ENCODE assay signal across 8 cellular contexts in genomic region chr15:40038267-40038653, GRCh38. TPM values are rescaled to one million over a fixed set of nuclear protein-coding genes. Genes with fewer than 3 reads are reported as not detected.
DNase-seq lines count a peak whose midpoint lies in the region; ATAC-seq and TF ChIP-seq lines count a peak whose summit lies in the region.

No MANE protein-coding gene starts in this region.

- DNase-seq in T-helper 1 cell (no peak), right atrium auricular region (ENCODE audit: low spot score) (no peak), cerebellum (ENCODE audit: low spot score) (no peak), Kasumi-1 (lab: John Stamatoyannopoulos, UW) (no peak), NCI-H146 (lab: John Stamatoyannopoulos, UW) (no peak)
- DNase-seq in activated CD8-positive, alpha-beta T cell treated with anti-CD3 and anti-CD28 coated beads, Interleukin-2, amount 10 ng/mL, durations not matched to agents 7 days and 5 days, result no peak

- H3K9me3 Mint-ChIP-seq in T-helper 1 cell treated with Interleukin-12 subunit alpha and Interleukin-12 subunit beta and Interleukin-4 antibody, amounts not matched to agents 30 μg/mL and 1 μg/mL, for 36 hours, result no peaks in the 10 kb centered on the region
- H3K9me3 Mint-ChIP-seq in activated CD8-positive, alpha-beta T cell treated with anti-CD3 and anti-CD28 coated beads, Interleukin-2, amount 10 ng/mL, durations not matched to agents 7 days and 5 days (ENCODE audit: insufficient read depth), result no peaks in the 10 kb centered on the region

- POLR2A ChIA-PET in activated CD8-positive, alpha-beta T cell treated with anti-CD3 and anti-CD28 coated beads, Interleukin-2, amount 10 ng/mL, durations not matched to agents 7 days and 5 days (lab: Charles Lee), result interaction anchor here (0.5 to 3.1 kb wide), 7 partner anchors 9 to 1445 kb away, joined by 3 to 12 read pairs (median 3); partner anchors contain the start of gene BUB1B

- H3K4me3 ChIP-seq in right atrium auricular region (peak overlapping the region; percentile 74 to 97), skeletal muscle tissue (ENCODE audit: low read length in 3 of 3) (peak overlapping the region; percentile 96)

- no peaks in the 10 kb centered on the region for H3K27me3 ChIP-seq in right atrium auricular region
- H3K27me3 ChIP-seq in skeletal muscle tissue (ENCODE audit: control insufficient read depth in 3 of 3, insufficient read depth in 3 of 3, low read length in 3 of 3), result no peaks in the 10 kb centered on the region

- peak overlapping the region; percentile 98 to 100 (median 99) for H3K9ac ChIP-seq in skeletal muscle tissue (ENCODE audit: low read depth in 1 of 3, low read length in 3 of 3)

- H3K27ac Mint-ChIP-seq in T-helper 1 cell treated with Interleukin-12 subunit alpha and Interleukin-12 subunit beta and Interleukin-4 antibody, amounts not matched to agents 30 μg/mL and 1 μg/mL, for 36 hours, result peak overlapping the region; percentile 93
- H3K27ac Mint-ChIP-seq in activated CD8-positive, alpha-beta T cell treated with anti-CD3 and anti-CD28 coated beads, Interleukin-2, amount 10 ng/mL, durations not matched to agents 7 days and 5 days, result peak overlapping the region; percentile 95

- H3K4me1 ChIP-seq in right atrium auricular region (peaks cover 0 to 24% of the 10 kb centered on the region in 2 donors), skeletal muscle tissue (ENCODE audit: control insufficient read depth in 3 of 3, insufficient read depth in 3 of 3, low read length in 3 of 3) (peaks cover 15 to 24% (median 18%) of the 10 kb centered on the region in 3 donors)

- H3K36me3 ChIP-seq in right atrium auricular region (peaks cover 46% of the 10 kb centered on the region), skeletal muscle tissue (ENCODE audit: control insufficient read depth in 3 of 3, insufficient read depth in 3 of 3, low read length in 3 of 3) (peaks cover 21 to 33% (median 32%) of the 10 kb centered on the region in 3 donors)

- H3K4me3 Mint-ChIP-seq in T-helper 1 cell treated with Interleukin-12 subunit alpha and Interleukin-12 subunit beta and Interleukin-4 antibody, amounts not matched to agents 30 μg/mL and 1 μg/mL, for 36 hours, result peak overlapping the region; percentile 97
- H3K4me3 Mint-ChIP-seq in activated CD8-positive, alpha-beta T cell treated with anti-CD3 and anti-CD28 coated beads, Interleukin-2, amount 10 ng/mL, durations not matched to agents 7 days and 5 days, result peak overlapping the region; percentile 97

- TF ChIP-seq CTCF in right atrium auricular region (IDR thresholded peaks at IDR 0.05), result no peak

- H3K27ac ChIP-seq in right atrium auricular region (peak overlapping the region; percentile 95), skeletal muscle tissue (ENCODE audit: low read depth, low read length) (peak overlapping the region; percentile 95)

- H3K9me3 ChIP-seq in right atrium auricular region, result no peaks in the 10 kb centered on the region
- no peaks in the 10 kb centered on the region for H3K9me3 ChIP-seq in skeletal muscle tissue (ENCODE audit: control insufficient read depth in 3 of 3, low read length in 3 of 3)

- CTCF ChIA-PET in activated CD8-positive, alpha-beta T cell treated with anti-CD3 and anti-CD28 coated beads, Interleukin-2, amount 10 ng/mL, durations not matched to agents 7 days and 5 days (lab: Charles Lee), result interaction anchor here (0.8 to 4.1 kb wide), 9 partner anchors 9 to 271 kb away, joined by 3 to 26 read pairs (median 8); no protein-coding TSS in a partner anchor

- H3K27me3 Mint-ChIP-seq in T-helper 1 cell treated with Interleukin-12 subunit alpha and Interleukin-12 subunit beta and Interleukin-4 antibody, amounts not matched to agents 30 μg/mL and 1 μg/mL, for 36 hours (ENCODE audit: low read depth), result no peaks in the 10 kb centered on the region
- H3K27me3 Mint-ChIP-seq in activated CD8-positive, alpha-beta T cell treated with anti-CD3 and anti-CD28 coated beads, Interleukin-2, amount 10 ng/mL, durations not matched to agents 7 days and 5 days (ENCODE audit: low read depth), result no peaks in the 10 kb centered on the region

- H3K36me3 Mint-ChIP-seq in T-helper 1 cell treated with Interleukin-12 subunit alpha and Interleukin-12 subunit beta and Interleukin-4 antibody, amounts not matched to agents 30 μg/mL and 1 μg/mL, for 36 hours (ENCODE audit: low read depth), result peaks cover 40% of the 10 kb centered on the region
- H3K36me3 Mint-ChIP-seq in activated CD8-positive, alpha-beta T cell treated with anti-CD3 and anti-CD28 coated beads, Interleukin-2, amount 10 ng/mL, durations not matched to agents 7 days and 5 days (ENCODE audit: low read depth), result peaks cover 46% of the 10 kb centered on the region

- peaks cover 44% of the 10 kb centered on the region for H3K4me1 Mint-ChIP-seq in T-helper 1 cell treated with Interleukin-12 subunit alpha and Interleukin-12 subunit beta and Interleukin-4 antibody, amounts not matched to agents 30 μg/mL and 1 μg/mL, for 36 hours (ENCODE audit: low read depth)
- H3K4me1 Mint-ChIP-seq in activated CD8-positive, alpha-beta T cell treated with anti-CD3 and anti-CD28 coated beads, Interleukin-2, amount 10 ng/mL, durations not matched to agents 7 days and 5 days (ENCODE audit: low read depth), result peaks cover 50% of the 10 kb centered on the region

- no peak for ATAC-seq in activated CD8-positive, alpha-beta T cell treated with anti-CD3 and anti-CD28 coated beads, Interleukin-2, amount 10 ng/mL, durations not matched to agents 7 days and 5 days

RNA-seq across cellular contexts. Expression of gene SRP14, which starts 0.7 kb away (rescaled TPM):
- 100 to 1,000 TPM; 178 to 182 TPM for total RNA-seq in activated CD8-positive, alpha-beta T cell treated with anti-CD3 and anti-CD28 coated beads, Interleukin-2, amount 10 ng/mL, durations not matched to agents 7 days and 5 days
- total RNA-seq in right atrium auricular region (100 to 1,000 TPM; 255 to 283 TPM), skeletal muscle tissue (72.5 TPM), cerebellum (84.8 TPM)
